In the genomic region with DNA sequence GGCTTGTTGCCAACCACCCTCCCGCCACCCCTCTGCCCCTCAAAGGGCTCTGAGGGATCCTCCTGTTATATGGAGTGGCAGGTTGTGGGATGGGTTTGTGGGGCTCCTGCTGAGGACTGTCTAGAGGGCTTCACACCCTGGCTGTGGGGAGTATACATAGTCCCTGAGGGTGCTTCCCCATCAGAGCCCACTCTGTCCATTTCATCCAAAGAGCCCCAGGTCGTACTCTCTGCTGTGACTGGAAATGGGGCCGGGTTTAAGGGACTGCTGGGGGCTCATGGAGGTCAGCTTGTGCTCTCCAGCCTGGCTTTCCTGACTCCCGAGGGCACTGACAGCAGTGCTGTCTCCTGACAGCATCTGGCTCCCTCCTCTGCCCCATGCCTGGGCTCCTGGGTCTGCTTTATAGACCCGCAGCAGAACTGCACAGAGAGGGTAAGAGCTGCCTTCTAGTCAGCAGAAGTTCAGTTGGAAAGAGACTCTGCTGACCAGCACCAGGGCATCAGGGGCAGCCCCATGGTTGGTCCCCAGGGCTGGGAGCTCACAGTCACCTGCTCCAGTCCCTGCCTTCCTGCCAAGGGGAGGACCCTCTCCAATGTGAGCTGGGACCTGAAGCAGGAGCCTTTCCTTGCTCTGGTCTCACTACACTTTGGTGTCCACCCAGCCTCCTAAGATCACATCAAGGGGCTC, we compare ENCODE assay signal across 16 cellular contexts. TPM values are rescaled to one million over a fixed set of nuclear protein-coding genes. Genes with fewer than 3 reads are reported as not detected.
A peak's percentile ranks its signal among the peaks of the same experiment; 100 is the strongest.
DNase-seq lines count a peak whose midpoint lies in the region; FAIRE-seq and TF ChIP-seq lines count a peak whose summit lies in the region.
"Had no signal": no experiment of that assay in that cellular context is flagged by ENCODE, and none has a peak within 500 bp of the region (broad histone marks: within the 10 kb centered on the region; RNA-seq: fewer than 3 reads in every experiment).

No MANE protein-coding gene starts in this region.

- H3K4ac ChIP-seq in H1 (replicated peaks; ENCODE audit: insufficient read length, low read depth, low read length) = no peak overlapping the region

- H3K4me3 ChIP-seq in H1 (ENCODE audit: extremely low read depth in 1 of 4, insufficient read depth in 2 of 4, low read depth in 3 of 4, low read length in 4 of 4) (no peak overlapping the region), smooth muscle cell (no peak overlapping the region)
- H3K4me3 ChIP-seq: left lung, transverse colon had no signal

- no peak overlapping the region for H3K56ac ChIP-seq in H1 (replicated peaks; ENCODE audit: insufficient read length, low read depth, low read length)

- H4K91ac ChIP-seq in H1 (replicated peaks; ENCODE audit: insufficient read length, low read length) = peak overlapping the region; percentile 25

- peaks cover 90% of the 10 kb centered on the region for H3K4me1 Mint-ChIP-seq in activated CD4-positive, alpha-beta T cell treated with anti-CD3 and anti-CD28 coated beads, Interleukin-2, amount 10 ng/mL, durations not matched to agents 7 days and 5 days

- H3K23ac ChIP-seq in H1 (ENCODE audit: insufficient read length) = no peak overlapping the region

- no peaks in the 10 kb centered on the region for H3F3A ChIP-seq in smooth muscle cell (ENCODE audit: low read depth)

- no peaks in the 10 kb centered on the region; the same call in 1 of the 2 replicates for H3K23me2 ChIP-seq in H1 (ENCODE audit: low read depth, low read length)

- no peak overlapping the region for H2BK12ac ChIP-seq in H1 (ENCODE audit: low read depth, low read length)

- H3K9me3 Mint-ChIP-seq in activated CD4-positive, alpha-beta T cell treated with anti-CD3 and anti-CD28 coated beads, Interleukin-2, amount 10 ng/mL, durations not matched to agents 7 days and 5 days = peaks cover 17% of the 10 kb centered on the region

- no peak overlapping the region for H3K18ac ChIP-seq in H1 (ENCODE audit: extremely low read depth, low read length)

- no peaks in the 10 kb centered on the region for H3K79me1 ChIP-seq in H1 (ENCODE audit: low read depth, low read length)

- no peak overlapping the region for H3K4me2 ChIP-seq in H1 (ENCODE audit: insufficient read depth in 1 of 2, low read depth in 2 of 2, low read length in 2 of 2)
- H3K4me2 ChIP-seq in smooth muscle cell = no peak overlapping the region

- H4K20me1 ChIP-seq in H1 (replicated peaks in 1 of 2; ENCODE audit: control insufficient read depth in 1 of 2, insufficient read depth in 2 of 2, low read length in 2 of 2) = no peaks in the 10 kb centered on the region
- H4K20me1 ChIP-seq in smooth muscle cell (ENCODE audit: low read depth) = no peaks in the 10 kb centered on the region

- WGBS in H1 (ENCODE audit: extremely low coverage in 1 of 2, insufficient coverage in 1 of 2, insufficient read length in 1 of 2, insufficient replicate concordance in 2 of 2, low coverage in 1 of 2, low lambda C conversion rate in 2 of 2, missing lambda C conversion rate in 1 of 2), 2 experiments = 95% methylated on average over 5 of the region's 5 CpGs; no CpG with 5 or more reads in 1 of the 2 experiments
- 92% methylated on average over 5 of the region's 5 CpGs for WGBS in smooth muscle cell (ENCODE audit: low lambda C conversion rate)

- H3K27me3 Mint-ChIP-seq in activated CD4-positive, alpha-beta T cell treated with anti-CD3 and anti-CD28 coated beads, Interleukin-2, amount 10 ng/mL, durations not matched to agents 7 days and 5 days = no peaks in the 10 kb centered on the region

- H2BK120ac ChIP-seq in H1 (replicated peaks; ENCODE audit: low read depth, low read length) = no peak overlapping the region

- FAIRE-seq in H1 (lab: Jason Lieb, UNC) (no peak), urothelium cell line (lab: Jason Lieb, UNC) (no peak)
- FAIRE-seq: GM19239 had no signal

- no peak for TF ChIP-seq EP300 in H1 (IDR thresholded peaks at IDR 0.05; ENCODE audit: borderline replicate concordance in 1 of 2, low read depth in 2 of 2, low read length in 2 of 2)

- H3K36me3 ChIP-seq in H1 (ENCODE audit: control insufficient read depth in 2 of 4, insufficient read depth in 4 of 4, low read length in 3 of 4) (no peaks in the 10 kb centered on the region), smooth muscle cell (ENCODE audit: low read depth) (no peaks in the 10 kb centered on the region)
- H3K36me3 ChIP-seq: left lung, transverse colon had no signal

- no peak overlapping the region for H4K5ac ChIP-seq in H1 (ENCODE audit: insufficient read length, low read depth, low read length)

- H3K36me3 Mint-ChIP-seq in activated CD4-positive, alpha-beta T cell treated with anti-CD3 and anti-CD28 coated beads, Interleukin-2, amount 10 ng/mL, durations not matched to agents 7 days and 5 days (ENCODE audit: low read depth) = peaks cover 60% of the 10 kb centered on the region

- H3K4me1 ChIP-seq in H1 (replicated peaks in 1 of 4; ENCODE audit: control insufficient read depth in 3 of 4, insufficient read depth in 4 of 4, low read length in 3 of 4) (peaks cover 0 to 10% (median 2%) of the 10 kb centered on the region in 4 experiments; a peak in 5 of 7 replicates), smooth muscle cell (ENCODE audit: low read depth) (no peaks in the 10 kb centered on the region)

- H3K27ac ChIP-seq in H1 (ENCODE audit: low read depth, low read length) = no peak overlapping the region
- H3K27ac ChIP-seq in smooth muscle cell (ENCODE audit: low read depth) = peak overlapping the region; percentile 56

- no peak overlapping the region for H2BK20ac ChIP-seq in H1 (ENCODE audit: low read length)

- no peaks in the 10 kb centered on the region for H3K79me2 ChIP-seq in H1 (ENCODE audit: control insufficient read depth in 1 of 2, insufficient read depth in 2 of 2, low read length in 2 of 2)
- H3K79me2 ChIP-seq in smooth muscle cell (ENCODE audit: low read depth) = no peaks in the 10 kb centered on the region

- POLR2A ChIA-PET in activated CD4-positive, alpha-beta T cell treated with anti-CD3 and anti-CD28 coated beads, Interleukin-2, amount 10 ng/mL, durations not matched to agents 7 days and 5 days (lab: Charles Lee) = interaction anchor here (0.6 to 1.5 kb wide), 2 partner anchors 13 to 51 kb away, joined by 4 to 5 read pairs; no protein-coding TSS in a partner anchor
- POLR2A ChIA-PET in H1 (lab: Charles Lee; ENCODE audit: partially characterized antibody) = interaction anchor here (0.6 to 1.3 kb wide), 3 partner anchors 28 to 110 kb away, joined by 3 to 4 read pairs (median 3); no protein-coding TSS in a partner anchor

- DNase-seq in activated CD4-positive, alpha-beta T cell treated with anti-CD3 and anti-CD28 coated beads, Interleukin-2, amount 10 ng/mL, durations not matched to agents 7 days and 5 days = no peak
- DNase-seq in activated CD4-positive, alpha-beta T cell treated with anti-CD3 and anti-CD28 coated beads for 4 hours = no peak
- DNase-seq in M059J (ENCODE audit: low read depth) = peak; percentile 17
- no peak for DNase-seq in H1 (ENCODE audit: low read depth in 1 of 2, low spot score in 2 of 2)
- no peak for DNase-seq in smooth muscle cell (lab: John Stamatoyannopoulos, UW; ENCODE audit: unreplicated experiment)
- DNase-seq in NCI-H1092 (lab: John Stamatoyannopoulos, UW) = no peak
- no peak for DNase-seq in urothelium cell line (ENCODE audit: low spot score)
- no peak for DNase-seq in NCI-H510A (lab: John Stamatoyannopoulos, UW)
- DNase-seq: GDM1, NCI-H1105 treated with DMSO at 0.1 percent for 48 hours, NCI-H446 had no signal

- no peak overlapping the region for H2BK5ac ChIP-seq in H1 (ENCODE audit: low read depth, low read length)

- no peak overlapping the region for H3K14ac ChIP-seq in H1 (ENCODE audit: insufficient read length)

- no peaks in the 10 kb centered on the region for H3K27me3 ChIP-seq in H1 (replicated peaks in 1 of 4; ENCODE audit: control insufficient read depth in 3 of 4, extremely low read depth in 1 of 4, insufficient read depth in 3 of 4, low read length in 3 of 4)
- no peaks in the 10 kb centered on the region for H3K27me3 ChIP-seq in smooth muscle cell (ENCODE audit: low read depth)
- H3K27me3 ChIP-seq: left lung, transverse colon had no signal

- H2AFZ ChIP-seq in H1 (ENCODE audit: low read length) (no peak overlapping the region), smooth muscle cell (ENCODE audit: low read depth) (no peak overlapping the region)

- H3K9me3 ChIP-seq in H1 (ENCODE audit: insufficient read depth in 2 of 2, low read depth in 1 of 2, low read length in 1 of 2) = no peaks in the 10 kb centered on the region
- no peaks in the 10 kb centered on the region for H3K9me3 ChIP-seq in smooth muscle cell (replicated peaks; ENCODE audit: low read depth)
- H3K9me3 ChIP-seq: left lung, transverse colon had no signal

- no peak for TF ChIP-seq RAD21 in H1 (IDR thresholded peaks at IDR 0.05 in 1 of 2, conservative IDR thresholded peaks at IDR 0.05 in 1 of 2; ENCODE audit: low read depth in 2 of 2, low read length in 2 of 2)

- no peak overlapping the region for H2AK5ac ChIP-seq in H1 (ENCODE audit: low read depth, low read length)

- CTCF ChIA-PET in activated CD4-positive, alpha-beta T cell treated with anti-CD3 and anti-CD28 coated beads, Interleukin-2, amount 10 ng/mL, durations not matched to agents 7 days and 5 days (lab: Charles Lee) = interaction anchor here (0.5 to 3.0 kb wide), 9 partner anchors 9 to 380 kb away, joined by 3 to 17 read pairs (median 4); no protein-coding TSS in a partner anchor
- CTCF ChIA-PET in H1 (lab: Charles Lee; ENCODE audit: partially characterized antibody) = interaction anchor here (0.6 to 3.3 kb wide), 10 partner anchors 13 to 101 kb away, joined by 3 to 13 read pairs (median 4); partner anchors contain the start of gene TOP2A

- H2BK15ac ChIP-seq in H1 (ENCODE audit: low read length) = peak overlapping the region; percentile 29; the same call in 1 of the 2 replicates

- H4K8ac ChIP-seq in H1 (ENCODE audit: extremely low read depth, insufficient read depth, low read length) = no peak overlapping the region; the same call in 1 of the 2 replicates

- TF ChIP-seq CTCF in H1 (IDR thresholded peaks at IDR 0.05; ENCODE audit: control extremely low read depth in 1 of 3, insufficient read depth in 1 of 3, low read depth in 1 of 3, low read length in 3 of 3) = no peak
- TF ChIP-seq CTCF in smooth muscle cell (IDR thresholded peaks at IDR 0.05; ENCODE audit: borderline replicate concordance, insufficient read depth, poor library complexity, severe bottlenecking) = no peak

- H3K4me3 Mint-ChIP-seq in activated CD4-positive, alpha-beta T cell treated with anti-CD3 and anti-CD28 coated beads, Interleukin-2, amount 10 ng/mL, durations not matched to agents 7 days and 5 days = peak overlapping the region; percentile 53

- H3K9ac ChIP-seq in H1 (replicated peaks in 1 of 4; ENCODE audit: extremely low read depth in 1 of 4, low read depth in 3 of 4, low read length in 3 of 4) = no peak overlapping the region
- no peak overlapping the region for H3K9ac ChIP-seq in smooth muscle cell (ENCODE audit: low read depth)

- H3K27ac Mint-ChIP-seq in activated CD4-positive, alpha-beta T cell treated with anti-CD3 and anti-CD28 coated beads, Interleukin-2, amount 10 ng/mL, durations not matched to agents 7 days and 5 days = peak overlapping the region; percentile 85

- TF ChIP-seq POLR2A in H1 (IDR thresholded peaks at IDR 0.05; ENCODE audit: control extremely low read depth in 1 of 2, low read depth in 2 of 2, low read length in 2 of 2) = no peak

RNA-seq across cellular contexts. Expression of gene TNS4, which starts 17.8 kb away (rescaled TPM):
- 1 to 10 TPM; 3.5 to 3.7 TPM for total RNA-seq in activated CD4-positive, alpha-beta T cell treated with anti-CD3 and anti-CD28 coated beads, Interleukin-2, amount 10 ng/mL, durations not matched to agents 7 days and 5 days
- 0.10 TPM in 1 of 2 replicates, not detected in the other for total RNA-seq in M059J (2014; rRNA removed; shearing (Covaris generic))
- 0.20 and 0.80 TPM in 2 replicates for total RNA-seq in H1 (2021; fragmentation: NEBNext Ultra II Directional; extraction: Animal tissue kit (Norgen Biotek cat#: 25700))
- polyA plus RNA-seq in H1 (2011; rRNA removed) (0.21 and 0.39 TPM in 2 replicates), smooth muscle cell (0.13 and 3.3 TPM in 2 replicates)
- 0.49 TPM for polyA plus RNA-seq in H1 (2011; cell fraction: cytosol; rRNA removed)
- 0.54 TPM for polyA plus RNA-seq in H1 (2011; cell fraction: nucleus; rRNA removed)
- 0.21 to 0.76 TPM (median 0.30 TPM) in 4 replicates for polyA plus RNA-seq in H1 (2012, experiment 1 of 2)
- polyA plus RNA-seq in H1 (2012, experiment 2 of 2) = 0.10 TPM
- 0.39 TPM for polyA plus RNA-seq in H1 (2013, experiment 1 of 2)
- polyA plus RNA-seq in H1 (2013, experiment 2 of 2) = 0.63 TPM
- polyA minus RNA-seq in H1 (2011; rRNA and poly(A)+ RNA removed) = 0.60 and 0.66 TPM in 2 replicates
- not detected for polyA minus RNA-seq in H1 (2011; cell fraction: cytosol; rRNA and poly(A)+ RNA removed)
- polyA minus RNA-seq in H1 (2011; cell fraction: nucleus; rRNA and poly(A)+ RNA removed) = 0.90 TPM
- total RNA-seq in smooth muscle cell = 0.63 and 1.2 TPM in 2 replicates
- total RNA-seq: myocyte, pulmonary artery endothelial cell had no signal

RNA-seq across cellular contexts. Expression of gene CCR7, which starts 46.0 kb away (rescaled TPM):
- total RNA-seq in activated CD4-positive, alpha-beta T cell treated with anti-CD3 and anti-CD28 coated beads, Interleukin-2, amount 10 ng/mL, durations not matched to agents 7 days and 5 days = 100 to 1,000 TPM; 281 to 323 TPM
- total RNA-seq in M059J (2014; rRNA removed; shearing (Covaris generic)) = not detected in 2 replicates
- 0.17 TPM in 1 of 2 replicates, not detected in the other for total RNA-seq in H1 (2021; fragmentation: NEBNext Ultra II Directional; extraction: Animal tissue kit (Norgen Biotek cat#: 25700))
- polyA plus RNA-seq in H1 (2011; rRNA removed) = 0.12 and 0.28 TPM in 2 replicates
- 0.16 TPM for polyA plus RNA-seq in H1 (2011; cell fraction: cytosol; rRNA removed)
- 0.27 TPM for polyA plus RNA-seq in H1 (2011; cell fraction: nucleus; rRNA removed)
- 0.11 to 0.33 TPM in 2 of 4 replicates, not detected in the others for polyA plus RNA-seq in H1 (2012, experiment 1 of 2)
- polyA plus RNA-seq in H1 (2012, experiment 2 of 2) = 0.14 TPM
- 0.30 TPM for polyA plus RNA-seq in H1 (2013, experiment 1 of 2)
- 0.24 TPM for polyA plus RNA-seq in H1 (2013, experiment 2 of 2)
- polyA minus RNA-seq in H1 (2011; rRNA and poly(A)+ RNA removed) = not detected in 2 replicates
- not detected for polyA minus RNA-seq in H1 (2011; cell fraction: cytosol; rRNA and poly(A)+ RNA removed)
- not detected for polyA minus RNA-seq in H1 (2011; cell fraction: nucleus; rRNA and poly(A)+ RNA removed)
- total RNA-seq in smooth muscle cell = not detected in 2 replicates
- polyA plus RNA-seq in smooth muscle cell = not detected in 2 replicates
- total RNA-seq: myocyte, pulmonary artery endothelial cell had no signal

Comparison
In these comparisons a context has a peak if more than half of its experiments do, and no peak if none do; other contexts are left out.
1. RNA of gene CCR7, which starts 46.0 kb away (total RNA-seq): 281 to 323 TPM in activated CD4-positive, alpha-beta T cell treated with anti-CD3 and anti-CD28 coated beads, Interleukin-2, amount 10 ng/mL, durations not matched to agents 7 days and 5 days; 0.17 TPM in H1, not detected in M059J and not detected in smooth muscle cell; every median in the first group is over 100 times any median in the second.